Comparison of ENCODE assay signal across 8 cellular contexts in genomic region chr5:77076961-77077820, GRCh38. TPM values are rescaled to one million over a fixed set of nuclear protein-coding genes. Genes with fewer than 3 reads are reported as not detected.
DNase-seq lines count a peak whose midpoint lies in the region; ATAC-seq and TF ChIP-seq lines count a peak whose summit lies in the region.

No MANE protein-coding gene starts in this region.

- no peaks in the 10 kb centered on the region for H3K27me3 Mint-ChIP-seq in T-helper 17 cell

- 43 to 68% methylated on average over 46 to 70 of the region's 102 CpGs for WGBS in body of pancreas, 2 donors

- peaks cover 16% of the 10 kb centered on the region for H3K4me1 Mint-ChIP-seq in T-helper 17 cell

- DNase-seq in AG08395 (ENCODE audit: low spot score) (peak; percentile 68), GM19238 (ENCODE audit: insufficient read length, low spot score) (peak; percentile 77), T-helper 17 cell (peak; percentile 31 to 43 (median 42)), body of pancreas (peak; percentile 43 to 57 (median 46)), skeletal muscle cell (ENCODE audit: low read depth) (peak; percentile 22), DMS53 treated with DMSO at 0.1 percent for 48 hours (lab: John Stamatoyannopoulos, UW; ENCODE audit: unreplicated experiment) (no peak)

- no peak for TF ChIP-seq POLR2A in body of pancreas (IDR thresholded peaks at IDR 0.05)

- H3K4me1 ChIP-seq in body of pancreas (peaks cover 5% of the 10 kb centered on the region), iPS-15b (ENCODE audit: control insufficient read depth, insufficient read depth, low read length) (peaks cover 2% of the 10 kb centered on the region)

- H3K27me3 ChIP-seq in body of pancreas (no peaks in the 10 kb centered on the region), iPS-15b (ENCODE audit: control insufficient read depth, insufficient read depth, low read length) (peaks cover 14% of the 10 kb centered on the region)

- no peak overlapping the region for H3K27ac ChIP-seq in body of pancreas

- intact Hi-C loops in body of pancreas (cut with DNase I): no loop called here

- no peak overlapping the region for H3K9ac ChIP-seq in iPS-15b (ENCODE audit: low read depth, low read length)

- no peak overlapping the region for H3K4me3 ChIP-seq in body of pancreas
- H3K4me3 ChIP-seq in iPS-15b (ENCODE audit: low read depth, low read length): peak overlapping the region; percentile 72
- H3K4me3 ChIP-seq in skeletal muscle cell (ENCODE audit: low read depth, low read length): peak overlapping the region; percentile 47

- peak; percentile 91 for ATAC-seq in HG03432 (IDR thresholded peaks at IDR 0.05; ENCODE audit: unreplicated experiment)
- peak; percentile 86 for ATAC-seq in T-helper 17 cell
- ATAC-seq in body of pancreas: peak; percentile 76

- H3K36me3 ChIP-seq in body of pancreas (replicated peaks in 1 of 2; ENCODE audit: insufficient read depth in 1 of 2, low read depth in 2 of 2): no peaks in the 10 kb centered on the region
- H3K36me3 ChIP-seq in iPS-15b (ENCODE audit: control insufficient read depth, insufficient read depth, low read length): no peaks in the 10 kb centered on the region

- no peak overlapping the region for H3K27ac Mint-ChIP-seq in T-helper 17 cell

- peak in 4 of 7 experiments; percentile 9 to 44 (median 34) for TF ChIP-seq CTCF in body of pancreas (IDR thresholded peaks at IDR 0.05)

- peak overlapping the region; percentile 74 for H3K4me3 Mint-ChIP-seq in T-helper 17 cell

- no peaks in the 10 kb centered on the region for H3K9me3 ChIP-seq in T-helper 17 cell (ENCODE audit: control insufficient read depth, low read length, poor library complexity, severe bottlenecking)
- H3K9me3 ChIP-seq in body of pancreas: no peaks in the 10 kb centered on the region
- no peaks in the 10 kb centered on the region for H3K9me3 ChIP-seq in iPS-15b (ENCODE audit: control insufficient read depth, insufficient read depth, low read length)

- peaks cover 3% of the 10 kb centered on the region for H3K36me3 Mint-ChIP-seq in T-helper 17 cell (ENCODE audit: low read depth)

RNA-seq across cellular contexts. Expression of gene ZBED3, which starts 9.9 kb away (rescaled TPM):
- total RNA-seq in T-helper 17 cell (1 to 10 TPM in 1 of 2 donors, under 1 TPM in 1; 0.94 to 2.0 TPM), body of pancreas (10 to 100 TPM in 1 of 2 donors, 1 to 10 TPM in 1; 4.2 to 41.5 TPM)

RNA-seq across cellular contexts. Expression of gene AGGF1, which starts 47.0 kb away (rescaled TPM):
- total RNA-seq in T-helper 17 cell: 10 to 100 TPM; 14.1 to 14.8 TPM
- total RNA-seq in body of pancreas: 10 to 100 TPM in 1 of 2 donors, 1 to 10 TPM in 1; 8.2 to 13.5 TPM

Comparison
In these comparisons a context has a peak if more than half of its experiments do, and no peak if none do; other contexts are left out.
1. H3K4me3 ChIP-seq: peak in iPS-15b (single experiment) and skeletal muscle cell (single experiment); none in body of pancreas (0 of 2).
2. Peak in every context shown above with its lines, with median percentiles within 50 percentile points of each other: ATAC-seq.